Comparison of ENCODE assay signal across 8 cellular contexts in genomic region chr15:52567886-52568568, GRCh38. TPM values are rescaled to one million over a fixed set of nuclear protein-coding genes. Genes with fewer than 3 reads are reported as not detected.
A peak's percentile ranks its signal among the peaks of the same experiment; 100 is the strongest.
DNase-seq lines count a peak whose midpoint lies in the region; ATAC-seq and TF ChIP-seq lines count a peak whose summit lies in the region.

No MANE protein-coding gene starts in this region.

- TF ChIP-seq POLR2A in uterus (IDR thresholded peaks at IDR 0.05) = no peak

- H3K4me1 ChIP-seq in foreskin keratinocyte (peaks cover 8% of the 10 kb centered on the region), uterus (no peaks in the 10 kb centered on the region)

- H3K27me3 ChIP-seq in foreskin keratinocyte (no peaks in the 10 kb centered on the region), uterus (no peaks in the 10 kb centered on the region)

- no peaks in the 10 kb centered on the region for H3K9me3 ChIP-seq in uterus

- peak; percentile 17 for DNase-seq in NCI-H774 (lab: John Stamatoyannopoulos, UW)
- peak; percentile 45 for DNase-seq in activated T-helper 9 cell treated with anti-CD3 and anti-CD28 coated beads, Interleukin-2, amount 50 U/mL, for 16 hours (ENCODE audit: low read depth)
- DNase-seq in foreskin keratinocyte = peak; percentile 35 to 50
- DNase-seq in omental fat pad (ENCODE audit: low spot score) = no peak
- DNase-seq in uterus = no peak

- intact Hi-C loops in uterus (cut with DNase I; ENCODE audit: low total_unique reads) = no loop called here

- peak overlapping the region; percentile 88 for H3K27ac ChIP-seq in foreskin keratinocyte
- H3K27ac ChIP-seq in uterus = peak overlapping the region; percentile 86 to 94

- H3K36me3 ChIP-seq in uterus = no peaks in the 10 kb centered on the region

- ATAC-seq in GM21528 (IDR thresholded peaks at IDR 0.05; ENCODE audit: low FRiP score, unreplicated experiment) = peak; percentile 34
- ATAC-seq in foreskin keratinocyte = peak; percentile 68
- peak; percentile 69 for ATAC-seq in omental fat pad (ENCODE audit: low FRiP score)
- no peak for ATAC-seq in HG03457 (IDR thresholded peaks at IDR 0.05; ENCODE audit: unreplicated experiment)
- ATAC-seq in GM19395 (IDR thresholded peaks at IDR 0.05; ENCODE audit: unreplicated experiment) = no peak

- TF ChIP-seq CTCF in foreskin keratinocyte (conservative IDR thresholded peaks at IDR 0.05) = no peak
- no peak for TF ChIP-seq CTCF in omental fat pad (IDR thresholded peaks at IDR 0.05)
- no peak for TF ChIP-seq CTCF in uterus (IDR thresholded peaks at IDR 0.05)

- peak overlapping the region; percentile 37 to 76 for H3K4me3 ChIP-seq in uterus

RNA-seq across cellular contexts. Expression of gene ARPP19, which starts 0.8 kb away (rescaled TPM):
- 117 and 120 TPM in 2 replicates for total RNA-seq in foreskin keratinocyte
- polyA plus RNA-seq in foreskin keratinocyte = 37.2 and 43.6 TPM in 2 replicates
- total RNA-seq in omental fat pad = 100 to 1,000 TPM; 105 to 144 (median 131) TPM
- 100 to 1,000 TPM in 2 of 4 donors, 10 to 100 TPM in 2; 45.3 to 250 (median 129) TPM for total RNA-seq in uterus

RNA-seq across cellular contexts. Expression of gene MYO5A, which starts 39.3 kb away (rescaled TPM):
- total RNA-seq in foreskin keratinocyte (42.9 and 51.4 TPM in 2 replicates), omental fat pad (10 to 100 TPM; 45.5 to 81.6 (median 65.5) TPM), uterus (10 to 100 TPM; 10.3 to 26.0 (median 22.7) TPM)
- polyA plus RNA-seq in foreskin keratinocyte = 7.5 and 7.7 TPM in 2 replicates

Comparison
In these comparisons a context has a peak if more than half of its experiments do, and no peak if none do; other contexts are left out.
1. ATAC-seq: peak in GM21528 (single experiment), foreskin keratinocyte (single experiment) and omental fat pad (single experiment); none in HG03457 (single experiment) and GM19395 (single experiment).
2. DNase-seq: peak in NCI-H774 (single experiment), activated T-helper 9 cell treated with anti-CD3 and anti-CD28 coated beads, Interleukin-2, amount 50 U/mL, for 16 hours (single experiment) and foreskin keratinocyte (2 of 2); none in omental fat pad (single experiment) and uterus (0 of 2).